28 cellular contexts compared by ENCODE assay signal in the genomic region with DNA sequence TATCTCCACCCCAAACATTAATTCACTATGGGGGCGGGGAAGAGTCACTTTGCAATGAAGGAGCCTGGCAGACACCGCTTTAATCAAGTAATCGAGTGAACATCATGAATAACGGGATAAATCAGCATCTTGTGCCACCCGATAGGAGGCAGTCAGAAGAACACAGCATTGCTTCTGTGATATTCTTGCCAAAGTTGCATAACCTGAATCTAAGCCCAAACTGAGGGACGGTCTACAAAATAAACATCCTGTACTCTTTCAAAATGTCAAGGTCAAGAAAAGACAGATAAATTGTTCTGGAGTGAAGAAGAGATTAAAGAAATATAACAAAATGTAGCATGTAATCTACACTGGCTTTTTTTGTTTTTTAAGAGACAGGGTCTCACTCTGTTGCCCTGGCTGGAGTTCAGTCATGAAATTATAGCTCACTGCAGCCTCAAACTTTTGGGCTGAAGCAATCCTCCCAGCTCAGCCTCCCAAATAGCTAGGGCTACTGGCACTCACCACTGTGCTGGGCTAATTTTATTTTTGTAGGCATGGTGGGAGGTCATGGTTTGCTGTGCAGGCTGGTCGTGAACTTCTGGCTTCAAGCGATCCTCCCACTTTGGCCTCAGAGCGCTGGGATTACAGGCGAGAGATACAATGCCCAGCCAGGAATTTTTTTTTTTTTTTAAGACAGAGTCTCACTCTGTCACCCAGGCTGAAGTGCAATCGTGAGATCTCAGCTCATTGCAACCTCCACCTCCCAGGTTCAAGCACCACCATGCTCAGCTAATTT. TPM values are rescaled to one million over a fixed set of nuclear protein-coding genes. Genes with fewer than 3 reads are reported as not detected.
DNase-seq lines count a peak whose midpoint lies in the region; ATAC-seq and TF ChIP-seq lines count a peak whose summit lies in the region.
"Had no signal": no experiment of that assay in that cellular context is flagged by ENCODE, and none has a peak within 500 bp of the region (broad histone marks: within the 10 kb centered on the region; RNA-seq: fewer than 3 reads in every experiment).

No MANE protein-coding gene starts in this region.

- H3K4me1 Mint-ChIP-seq in chondrocyte (ENCODE audit: low read depth) = no peaks in the 10 kb centered on the region
- no peaks in the 10 kb centered on the region for H3K4me1 Mint-ChIP-seq in CD8-positive, alpha-beta T cell (ENCODE audit: low read depth)
- H3K4me1 Mint-ChIP-seq: CD14-positive monocyte, GM23338 had no signal

- no peaks in the 10 kb centered on the region for H3K36me3 ChIP-seq in aorta (ENCODE audit: control insufficient read depth in 1 of 2, insufficient read depth in 2 of 2, low read length in 1 of 2)
- no peaks in the 10 kb centered on the region for H3K36me3 ChIP-seq in CD8-positive, alpha-beta T cell (ENCODE audit: insufficient read depth, low read length)
- no peaks in the 10 kb centered on the region for H3K36me3 ChIP-seq in effector memory CD4-positive, alpha-beta T cell (ENCODE audit: control insufficient read depth, insufficient read depth, low read length)
- H3K36me3 ChIP-seq: BE2C, HAP-1, MG63, SJSA1 had no signal

- H3K9me3 Mint-ChIP-seq in chondrocyte (ENCODE audit: low read depth) = no peaks in the 10 kb centered on the region
- no peaks in the 10 kb centered on the region for H3K9me3 Mint-ChIP-seq in CD8-positive, alpha-beta T cell
- H3K9me3 Mint-ChIP-seq: GM23338, HFFc6 had no signal

- CTCF ChIA-PET in CD8-positive, alpha-beta T cell (lab: Charles Lee) = interaction anchor here (1.0 kb wide), 1 partner anchor 17 kb away, joined by 3 read pairs; no protein-coding TSS in a partner anchor

- DNase-seq in Right ventricle myocardium superior (no peak), left cardiac atrium (no peak), chondrocyte (ENCODE audit: low spot score) (peak; percentile 21), iris pigment epithelial cell (ENCODE audit: low read depth) (peak; percentile 36), aorta (no peak)
- DNase-seq in CD8-positive, alpha-beta T cell = no peak
- DNase-seq in effector memory CD4-positive, alpha-beta T cell = no peak
- DNase-seq: 8988T; ACHN; BE2C; DMS153; DND-41; HFFc6; KG1; MG63; NCI-H1105 treated with DMSO at 0.1 percent for 48 hours; NCI-H146; NCI-H1930; NCI-H2107; NCI-H446; NCI-H526; NCI-H82; NK-92 treated with Interleukin-12 subunit alpha and Interleukin-12 subunit beta, amount 100 ng/mL, for 24 hours; PC-3 had no signal

- peak; percentile 36 for ATAC-seq in Right ventricle myocardium superior (ENCODE audit: poor library complexity)
- no peak for ATAC-seq in left cardiac atrium
- peak; percentile 54 for ATAC-seq in aorta (ENCODE audit: low FRiP score)
- ATAC-seq in CD8-positive, alpha-beta T cell = no peak
- ATAC-seq: GM23338, PC-3 had no signal

- H3K36me3 Mint-ChIP-seq in chondrocyte (ENCODE audit: low read depth) = no peaks in the 10 kb centered on the region
- H3K36me3 Mint-ChIP-seq in CD8-positive, alpha-beta T cell = no peaks in the 10 kb centered on the region
- H3K36me3 Mint-ChIP-seq: CD14-positive monocyte had no signal

- no peak overlapping the region for H3K4me3 Mint-ChIP-seq in chondrocyte (ENCODE audit: unreplicated experiment)
- no peak overlapping the region for H3K4me3 Mint-ChIP-seq in CD8-positive, alpha-beta T cell
- H3K4me3 Mint-ChIP-seq: CD14-positive monocyte, GM23338, HFFc6 had no signal

- H3K9me3 ChIP-seq in aorta (ENCODE audit: control insufficient read depth, low read length) = no peaks in the 10 kb centered on the region
- H3K9me3 ChIP-seq in CD8-positive, alpha-beta T cell (ENCODE audit: low read length) = no peaks in the 10 kb centered on the region
- no peaks in the 10 kb centered on the region for H3K9me3 ChIP-seq in effector memory CD4-positive, alpha-beta T cell (ENCODE audit: control insufficient read depth, low read length)
- H3K9me3 ChIP-seq: BE2C, HAP-1, MG63, SJSA1 had no signal

- H3K27ac Mint-ChIP-seq in chondrocyte (ENCODE audit: unreplicated experiment) = no peak overlapping the region
- no peak overlapping the region for H3K27ac Mint-ChIP-seq in CD8-positive, alpha-beta T cell
- H3K27ac Mint-ChIP-seq: CD14-positive monocyte, GM23338, HFFc6 had no signal

- POLR2A ChIA-PET in CD8-positive, alpha-beta T cell (lab: Charles Lee) = no interaction called here

- 54 to 58% methylated on average over 11 of the region's 11 CpGs for WGBS in aorta, 2 donors

- H3K4me1 ChIP-seq in aorta (ENCODE audit: control insufficient read depth in 1 of 2, insufficient read depth in 2 of 2, low read length in 2 of 2) = no peaks in the 10 kb centered on the region
- no peaks in the 10 kb centered on the region for H3K4me1 ChIP-seq in CD8-positive, alpha-beta T cell (ENCODE audit: insufficient read depth, low read length)
- no peaks in the 10 kb centered on the region for H3K4me1 ChIP-seq in effector memory CD4-positive, alpha-beta T cell (ENCODE audit: control insufficient read depth, insufficient read depth, low read length, poor library complexity, severe bottlenecking)
- H3K4me1 ChIP-seq: HAP-1, SJSA1 had no signal

- H3K4me3 ChIP-seq in aorta (ENCODE audit: low read length in 2 of 2) = no peak overlapping the region
- no peak overlapping the region for H3K4me3 ChIP-seq in CD8-positive, alpha-beta T cell (ENCODE audit: low read depth, low read length)
- H3K4me3 ChIP-seq in effector memory CD4-positive, alpha-beta T cell (ENCODE audit: insufficient read depth, low read depth, low read length, poor library complexity, severe bottlenecking) = no peak overlapping the region
- H3K4me3 ChIP-seq: GM23338, HAP-1, MG63, SJSA1 had no signal

- intact Hi-C loops in Right ventricle myocardium superior (cut with DNase I) = no loop called here
- intact Hi-C loops in left cardiac atrium (cut with DNase I) = no loop called here
- intact Hi-C loops in aorta (cut with DNase I) = no loop called here
- intact Hi-C loops in CD8-positive, alpha-beta T cell (cut with DNase I, micrococcal nuclease) = no loop called here

- H3K27ac ChIP-seq in aorta (ENCODE audit: low read depth in 1 of 2, low read length in 2 of 2) = no peak overlapping the region
- no peak overlapping the region for H3K27ac ChIP-seq in CD8-positive, alpha-beta T cell (ENCODE audit: low read depth, low read length)
- no peak overlapping the region for H3K27ac ChIP-seq in effector memory CD4-positive, alpha-beta T cell (ENCODE audit: insufficient read depth, low read length, poor library complexity, severe bottlenecking)
- H3K27ac ChIP-seq: SJSA1 had no signal

- H3K27me3 ChIP-seq in aorta (ENCODE audit: control insufficient read depth in 1 of 2, insufficient read depth in 2 of 2, low read length in 1 of 2) = peaks cover 0 to 2% of the 10 kb centered on the region in 2 donors
- no peaks in the 10 kb centered on the region for H3K27me3 ChIP-seq in CD8-positive, alpha-beta T cell (ENCODE audit: insufficient read depth, low read length)
- H3K27me3 ChIP-seq in effector memory CD4-positive, alpha-beta T cell (replicated peaks; ENCODE audit: control insufficient read depth, insufficient read depth, low read length, poor library complexity, severe bottlenecking) = no peaks in the 10 kb centered on the region

- H3K27me3 Mint-ChIP-seq in chondrocyte (ENCODE audit: low read depth) = peaks cover 37% of the 10 kb centered on the region
- H3K27me3 Mint-ChIP-seq in CD8-positive, alpha-beta T cell (ENCODE audit: low read depth) = peaks cover 17% of the 10 kb centered on the region

- no peak for TF ChIP-seq CTCF in chondrocyte (IDR thresholded peaks at IDR 0.05)
- TF ChIP-seq CTCF in CD8-positive, alpha-beta T cell (IDR thresholded peaks at IDR 0.05) = no peak

RNA-seq across cellular contexts. Expression of gene VWA5B2, which starts 20.1 kb away (rescaled TPM):
- total RNA-seq in Right ventricle myocardium superior = not detected
- not detected for total RNA-seq in left cardiac atrium
- 0.25 TPM in 1 of 3 replicates, not detected in the others for total RNA-seq in chondrocyte
- not detected for total RNA-seq in aorta
- polyA plus RNA-seq in aorta = under 1 TPM in 1 of 2 donors, not detected in 1; 0.10 TPM
- under 1 TPM; 0.28 to 0.65 TPM for total RNA-seq in CD8-positive, alpha-beta T cell
- total RNA-seq: HFFc6, SJSA1 had no signal
- polyA plus RNA-seq: GM23338 had no signal

RNA-seq across cellular contexts. Expression of gene ABCF3, which starts 23.3 kb away (rescaled TPM):
- total RNA-seq in Right ventricle myocardium superior = 69.3 TPM
- total RNA-seq in left cardiac atrium = 10 to 100 TPM; 54.4 to 78.2 TPM
- 52.8 to 68.9 TPM (median 53.8 TPM) in 3 replicates for total RNA-seq in chondrocyte
- total RNA-seq in aorta = 10 to 100 TPM; 44.1 to 57.1 TPM
- polyA plus RNA-seq in aorta = 10 to 100 TPM; 30.1 to 75.6 TPM
- total RNA-seq in CD8-positive, alpha-beta T cell = 100 to 1,000 TPM; 192 to 193 TPM

RNA-seq across cellular contexts. Expression of gene AP2M1, which starts 34.7 kb away (rescaled TPM):
- total RNA-seq in Right ventricle myocardium superior (253 TPM), left cardiac atrium (100 to 1,000 TPM; 278 to 314 TPM), chondrocyte (455 to 492 TPM (median 488 TPM) in 3 replicates), aorta (100 to 1,000 TPM; 249 to 250 TPM)
- polyA plus RNA-seq in aorta = 100 to 1,000 TPM; 234 to 237 TPM
- 100 to 1,000 TPM; 121 to 123 TPM for total RNA-seq in CD8-positive, alpha-beta T cell

RNA-seq across cellular contexts. Expression of gene ALG3, which starts 39.4 kb away (rescaled TPM):
- total RNA-seq in Right ventricle myocardium superior = 14.9 TPM
- total RNA-seq in left cardiac atrium = 10 to 100 TPM; 23.2 to 28.2 TPM
- 33.3 to 43.7 TPM (median 36.8 TPM) in 3 replicates for total RNA-seq in chondrocyte
- 10 to 100 TPM; 19.4 to 23.9 TPM for total RNA-seq in aorta
- 10 to 100 TPM; 12.5 to 30.7 TPM for polyA plus RNA-seq in aorta
- 10 to 100 TPM; 15.7 to 16.4 TPM for total RNA-seq in CD8-positive, alpha-beta T cell

RNA-seq across cellular contexts. Expression of gene EEF1AKMT4, which starts 40.1 kb away (rescaled TPM):
- 1.6 TPM for total RNA-seq in Right ventricle myocardium superior
- total RNA-seq in left cardiac atrium = 1 to 10 TPM; 1.9 to 3.1 TPM
- total RNA-seq in chondrocyte = 4.3 to 5.0 TPM (median 4.4 TPM) in 3 replicates
- total RNA-seq in aorta = 1 to 10 TPM; 1.5 to 1.8 TPM
- polyA plus RNA-seq in aorta = 1 to 10 TPM in 1 of 2 donors, under 1 TPM in 1; 0.41 to 3.0 TPM
- under 1 TPM in 1 of 2 experiments, not detected in 1; 0.38 TPM for total RNA-seq in CD8-positive, alpha-beta T cell

Comparison
In these comparisons a context has a peak if more than half of its experiments do, and no peak if none do; other contexts are left out.
1. ATAC-seq: peak in Right ventricle myocardium superior (single experiment) and aorta (single experiment); none in left cardiac atrium (0 of 2) and CD8-positive, alpha-beta T cell (single experiment).
2. DNase-seq: peak in chondrocyte (single experiment) and iris pigment epithelial cell (single experiment); none in Right ventricle myocardium superior (single experiment), left cardiac atrium (single experiment), aorta (0 of 2), CD8-positive, alpha-beta T cell (0 of 7) and effector memory CD4-positive, alpha-beta T cell (0 of 3).